Comparison of ENCODE assay signal across 34 cellular contexts in genomic region chr3:127144631-127145030, GRCh38. TPM values are rescaled to one million over a fixed set of nuclear protein-coding genes. Genes with fewer than 3 reads are reported as not detected.
A peak's percentile ranks its signal among the peaks of the same experiment; 100 is the strongest.
DNase-seq lines count a peak whose midpoint lies in the region; FAIRE-seq and TF ChIP-seq lines count a peak whose summit lies in the region.
"Had no signal": no experiment of that assay in that cellular context is flagged by ENCODE, and none has a peak within 500 bp of the region (broad histone marks: within the 10 kb centered on the region; RNA-seq: fewer than 3 reads in every experiment).

No MANE protein-coding gene starts in this region.

- H2AK5ac ChIP-seq in neuronal stem cell (ENCODE audit: low read depth, low read length), result no peak overlapping the region

- no peaks in the 10 kb centered on the region for H3K9me3 Mint-ChIP-seq in progenitor cell of endocrine pancreas (ENCODE audit: low read depth)

- H3K14ac ChIP-seq in neuronal stem cell (ENCODE audit: low read length), result peak overlapping the region; percentile 22

- no peak overlapping the region for H2AFZ ChIP-seq in neuronal stem cell (ENCODE audit: low read length)

- no peak for TF ChIP-seq POLR2A in suprapubic skin (IDR thresholded peaks at IDR 0.05)

- peak overlapping the region; percentile 68 for H2BK5ac ChIP-seq in neuronal stem cell (ENCODE audit: low read length)

- H3K27me3 ChIP-seq in neuronal stem cell (ENCODE audit: control insufficient read depth in 3 of 3, insufficient read depth in 3 of 3, low read depth in 1 of 3, low read length in 3 of 3) (peaks cover 0 to 1% (median 0%) of the 10 kb centered on the region in 3 experiments), suprapubic skin (no peaks in the 10 kb centered on the region)
- H3K27me3 ChIP-seq: BE2C, BLaER1 had no signal

- H3K27me3 Mint-ChIP-seq in progenitor cell of endocrine pancreas, result peaks cover 81% of the 10 kb centered on the region
- H3K27me3 Mint-ChIP-seq: CD4-positive, CD25-positive, alpha-beta regulatory T cell had no signal

- TF ChIP-seq EP300 in suprapubic skin (IDR thresholded peaks at IDR 0.05), result no peak

- H3K36me3 ChIP-seq in neuronal stem cell (replicated peaks in 1 of 2; ENCODE audit: control insufficient read depth in 2 of 2, insufficient read depth in 2 of 2, low read length in 2 of 2) (no peaks in the 10 kb centered on the region), suprapubic skin (no peaks in the 10 kb centered on the region)
- H3K36me3 ChIP-seq: BE2C, BLaER1 had no signal

- no peaks in the 10 kb centered on the region for H3K79me1 ChIP-seq in neuronal stem cell (ENCODE audit: low read depth, low read length)

- H3K4me1 ChIP-seq in neuronal stem cell (ENCODE audit: control insufficient read depth in 2 of 2, insufficient read depth in 1 of 2, low read depth in 1 of 2, low read length in 2 of 2) (peaks cover 0 to 2% of the 10 kb centered on the region in 2 donors), suprapubic skin (no peaks in the 10 kb centered on the region)
- H3K4me1 ChIP-seq: BLaER1 had no signal

- no peak overlapping the region for H3K4me3 ChIP-seq in neuronal stem cell (ENCODE audit: low read length in 2 of 2)
- no peak overlapping the region for H3K4me3 ChIP-seq in suprapubic skin
- H3K4me3 ChIP-seq: BLaER1, GM12878 had no signal

- H3K4ac ChIP-seq in neuronal stem cell (ENCODE audit: low read length), result no peak overlapping the region

- H2BK15ac ChIP-seq in neuronal stem cell (ENCODE audit: low read length), result peak overlapping the region; percentile 46

- no CpG with 5 or more reads among the region's 6 CpGs for WGBS in neuronal stem cell (ENCODE audit: extremely low coverage in 2 of 2, insufficient read length in 2 of 2, insufficient replicate concordance in 1 of 2), 2 donors
- WGBS in suprapubic skin, result 95% methylated on average over 4 of the region's 6 CpGs

- H3K23ac ChIP-seq in neuronal stem cell (ENCODE audit: low read depth, low read length, poor library complexity), result no peak overlapping the region

- peak overlapping the region; percentile 31 for H3K9ac ChIP-seq in neuronal stem cell (ENCODE audit: low read depth, low read length, poor library complexity)
- H3K9ac ChIP-seq: BLaER1 had no signal

- no peak overlapping the region for H2BK12ac ChIP-seq in neuronal stem cell (ENCODE audit: low read length)

- no peak overlapping the region for H2BK120ac ChIP-seq in neuronal stem cell (ENCODE audit: low read depth, low read length)

- H3K9me3 ChIP-seq in neuronal stem cell (replicated peaks in 1 of 2; ENCODE audit: control insufficient read depth in 2 of 2, insufficient read depth in 1 of 2, low read depth in 1 of 2, low read length in 2 of 2), result peaks cover 0 to 3% of the 10 kb centered on the region in 2 donors
- H3K9me3 ChIP-seq in suprapubic skin, result no peaks in the 10 kb centered on the region
- H3K9me3 ChIP-seq: BE2C, BLaER1 had no signal

- peak overlapping the region; percentile 24 for H3K18ac ChIP-seq in neuronal stem cell (ENCODE audit: low read length)

- no peaks in the 10 kb centered on the region for H3K36me3 Mint-ChIP-seq in progenitor cell of endocrine pancreas (ENCODE audit: insufficient read depth)
- H3K36me3 Mint-ChIP-seq: CD14-positive monocyte; CD4-positive, alpha-beta memory T cell; CD4-positive, CD25-positive, alpha-beta regulatory T cell; CD8-positive, alpha-beta memory T cell had no signal

- no peak overlapping the region for H3K4me2 ChIP-seq in neuronal stem cell (ENCODE audit: insufficient read depth, low read length, poor library complexity, severe bottlenecking)
- H3K4me2 ChIP-seq: BLaER1 had no signal

- H3K4me1 Mint-ChIP-seq in progenitor cell of endocrine pancreas (ENCODE audit: low read depth), result peaks cover 7% of the 10 kb centered on the region
- H3K4me1 Mint-ChIP-seq: CD14-positive monocyte; CD4-positive, alpha-beta memory T cell; CD8-positive, alpha-beta memory T cell had no signal

- FAIRE-seq in HTR-8/SVneo (lab: Jason Lieb, UNC), result no peak
- FAIRE-seq: A204.1, GM12878, GM12892, GM18507 had no signal

- peak; percentile 38 for DNase-seq in islet precursor cell
- DNase-seq in neuronal stem cell (ENCODE audit: low spot score), result no peak
- DNase-seq in progenitor cell of endocrine pancreas (ENCODE audit: low spot score, unreplicated experiment), result no peak
- peak; percentile 33 to 45 for DNase-seq in suprapubic skin (ENCODE audit: low spot score in 2 of 2)
- no peak for DNase-seq in AG08396 (ENCODE audit: low spot score)
- no peak for DNase-seq in stimulated activated naive CD4-positive, alpha-beta T cell (lab: John Stamatoyannopoulos, UW)
- DNase-seq in Ammon's horn (ENCODE audit: low spot score), result no peak
- DNase-seq in HTR-8/SVneo (ENCODE audit: insufficient read length, low spot score), result no peak
- DNase-seq: 8988T; ACHN; AML-193; BE2C; C1 segment of cervical spinal cord; CD4-positive, alpha-beta memory T cell; CD4-positive, CD25-positive, alpha-beta regulatory T cell; CD8-positive, alpha-beta memory T cell; COR-L47; DMS 273 treated with DMSO at 0.1 percent for 48 hours; DMS153; DMS53; DMS79; DND-41; EL; GDM1 had no signal

- H4K91ac ChIP-seq in neuronal stem cell (ENCODE audit: low read depth, low read length, poor library complexity), result no peak overlapping the region

- H3K27ac ChIP-seq in neuronal stem cell (replicated peaks; ENCODE audit: low read length) (no peak overlapping the region), suprapubic skin (no peak overlapping the region)
- H3K27ac ChIP-seq: BLaER1 had no signal

- H4K8ac ChIP-seq in neuronal stem cell (ENCODE audit: low read depth, low read length), result no peak overlapping the region

- H3K27ac Mint-ChIP-seq in progenitor cell of endocrine pancreas, result peak overlapping the region; percentile 4
- H3K27ac Mint-ChIP-seq: CD14-positive monocyte; CD4-positive, alpha-beta memory T cell; CD4-positive, CD25-positive, alpha-beta regulatory T cell; CD8-positive, alpha-beta memory T cell had no signal

- TF ChIP-seq CTCF in progenitor cell of endocrine pancreas (IDR thresholded peaks at IDR 0.05; ENCODE audit: unreplicated experiment), result no peak
- TF ChIP-seq CTCF in suprapubic skin (IDR thresholded peaks at IDR 0.05), result no peak

- no peak overlapping the region for H3K4me3 Mint-ChIP-seq in progenitor cell of endocrine pancreas (ENCODE audit: low read depth)
- H3K4me3 Mint-ChIP-seq: CD4-positive, alpha-beta memory T cell; CD4-positive, CD25-positive, alpha-beta regulatory T cell; CD8-positive, alpha-beta memory T cell had no signal

RNA-seq across cellular contexts. Expression of gene PRR23E, which starts 48.3 kb away (rescaled TPM):
- polyA plus RNA-seq in neuronal stem cell (2013, experiment 1 of 2), result not detected
- polyA plus RNA-seq in neuronal stem cell (2013, experiment 2 of 2), result not detected
- total RNA-seq in progenitor cell of endocrine pancreas (not detected in 2 replicates), suprapubic skin (not detected)
- total RNA-seq: A673; CD4-positive, alpha-beta memory T cell; CD4-positive, CD25-positive, alpha-beta regulatory T cell; CD8-positive, alpha-beta memory T cell; Daoy; G401; GM12878 had no signal
- polyA plus RNA-seq: AG04450; CD14-positive monocyte; CD4-positive, alpha-beta memory T cell; CD4-positive, CD25-positive, alpha-beta regulatory T cell; CD8-positive, alpha-beta memory T cell; GM12878 had no signal

Comparison
In these comparisons a context has a peak if more than half of its experiments do, and no peak if none do; other contexts are left out.
1. DNase-seq: peak in islet precursor cell (single experiment) and suprapubic skin (2 of 2); none in neuronal stem cell (single experiment), progenitor cell of endocrine pancreas (single experiment), AG08396 (single experiment), stimulated activated naive CD4-positive, alpha-beta T cell (0 of 6), Ammon's horn (single experiment) and HTR-8/SVneo (single experiment).